1 cellular context compared by ENCODE assay signal in the genomic region with DNA sequence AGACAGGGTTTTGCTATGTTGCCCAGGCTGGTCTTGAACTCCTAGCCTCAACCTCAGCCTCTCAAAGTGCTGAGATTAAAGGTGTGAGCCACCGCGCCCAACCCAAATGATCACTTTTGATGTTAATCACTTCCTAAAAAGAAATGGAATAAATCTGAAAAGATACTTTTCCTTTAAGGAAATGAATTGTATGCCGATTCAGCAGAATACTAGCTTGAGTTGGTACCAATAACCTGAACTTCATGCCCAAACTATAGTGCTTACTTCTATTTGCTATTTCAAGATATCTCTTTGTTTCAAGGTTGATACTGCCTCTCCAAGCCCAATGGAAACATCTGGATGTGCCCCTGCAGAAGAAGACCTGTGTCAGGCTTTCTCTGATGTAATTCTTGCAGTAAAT.
TF ChIP-seq lines count a peak whose summit lies in the region.

No MANE protein-coding gene starts in this region.

TF ChIP-seq in GM12878, 131 proteins besides CTCF, POLR2A, EP300 and RAD21:
- TF ChIP-seq TCF3 (IDR thresholded peaks at IDR 0.05; ENCODE audit: borderline replicate concordance, insufficient read depth, low read depth, low read length) (no peak), NR2C1 (IDR thresholded peaks at IDR 0.05) (no peak), GABPA (IDR thresholded peaks at IDR 0.05; ENCODE audit: low read depth) (no peak)
- TF ChIP-seq, protein P1, sequence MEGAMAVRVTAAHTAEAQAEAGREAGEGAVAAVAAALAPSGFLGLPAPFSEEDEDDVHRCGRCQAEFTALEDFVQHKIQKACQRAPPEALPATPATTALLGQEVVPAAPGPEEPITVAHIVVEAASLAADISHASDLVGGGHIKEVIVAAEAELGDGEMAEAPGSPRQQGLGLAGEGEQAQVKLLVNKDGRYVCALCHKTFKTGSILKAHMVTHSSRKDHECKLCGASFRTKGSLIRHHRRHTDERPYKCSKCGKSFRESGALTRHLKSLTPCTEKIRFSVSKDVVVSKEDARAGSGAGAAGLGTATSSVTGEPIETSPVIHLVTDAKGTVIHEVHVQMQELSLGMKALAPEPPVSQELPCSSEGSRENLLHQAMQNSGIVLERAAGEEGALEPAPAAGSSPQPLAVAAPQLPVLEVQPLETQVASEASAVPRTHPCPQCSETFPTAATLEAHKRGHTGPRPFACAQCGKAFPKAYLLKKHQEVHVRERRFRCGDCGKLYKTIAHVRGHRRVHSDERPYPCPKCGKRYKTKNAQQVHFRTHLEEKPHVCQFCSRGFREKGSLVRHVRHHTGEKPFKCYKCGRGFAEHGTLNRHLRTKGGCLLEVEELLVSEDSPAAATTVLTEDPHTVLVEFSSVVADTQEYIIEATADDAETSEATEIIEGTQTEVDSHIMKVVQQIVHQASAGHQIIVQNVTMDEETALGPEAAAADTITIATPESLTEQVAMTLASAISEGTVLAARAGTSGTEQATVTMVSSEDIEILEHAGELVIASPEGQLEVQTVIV (IDR thresholded peaks at IDR 0.05; ENCODE audit: borderline replicate concordance, partially characterized antibody) = no peak
- TF ChIP-seq, protein P2, sequence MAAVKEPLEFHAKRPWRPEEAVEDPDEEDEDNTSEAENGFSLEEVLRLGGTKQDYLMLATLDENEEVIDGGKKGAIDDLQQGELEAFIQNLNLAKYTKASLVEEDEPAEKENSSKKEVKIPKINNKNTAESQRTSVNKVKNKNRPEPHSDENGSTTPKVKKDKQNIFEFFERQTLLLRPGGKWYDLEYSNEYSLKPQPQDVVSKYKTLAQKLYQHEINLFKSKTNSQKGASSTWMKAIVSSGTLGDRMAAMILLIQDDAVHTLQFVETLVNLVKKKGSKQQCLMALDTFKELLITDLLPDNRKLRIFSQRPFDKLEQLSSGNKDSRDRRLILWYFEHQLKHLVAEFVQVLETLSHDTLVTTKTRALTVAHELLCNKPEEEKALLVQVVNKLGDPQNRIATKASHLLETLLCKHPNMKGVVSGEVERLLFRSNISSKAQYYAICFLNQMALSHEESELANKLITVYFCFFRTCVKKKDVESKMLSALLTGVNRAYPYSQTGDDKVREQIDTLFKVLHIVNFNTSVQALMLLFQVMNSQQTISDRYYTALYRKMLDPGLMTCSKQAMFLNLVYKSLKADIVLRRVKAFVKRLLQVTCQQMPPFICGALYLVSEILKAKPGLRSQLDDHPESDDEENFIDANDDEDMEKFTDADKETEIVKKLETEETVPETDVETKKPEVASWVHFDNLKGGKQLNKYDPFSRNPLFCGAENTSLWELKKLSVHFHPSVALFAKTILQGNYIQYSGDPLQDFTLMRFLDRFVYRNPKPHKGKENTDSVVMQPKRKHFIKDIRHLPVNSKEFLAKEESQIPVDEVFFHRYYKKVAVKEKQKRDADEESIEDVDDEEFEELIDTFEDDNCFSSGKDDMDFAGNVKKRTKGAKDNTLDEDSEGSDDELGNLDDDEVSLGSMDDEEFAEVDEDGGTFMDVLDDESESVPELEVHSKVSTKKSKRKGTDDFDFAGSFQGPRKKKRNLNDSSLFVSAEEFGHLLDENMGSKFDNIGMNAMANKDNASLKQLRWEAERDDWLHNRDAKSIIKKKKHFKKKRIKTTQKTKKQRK (IDR thresholded peaks at IDR 0.05; ENCODE audit: low read depth, low read length) = no peak
